In the genomic region with DNA sequence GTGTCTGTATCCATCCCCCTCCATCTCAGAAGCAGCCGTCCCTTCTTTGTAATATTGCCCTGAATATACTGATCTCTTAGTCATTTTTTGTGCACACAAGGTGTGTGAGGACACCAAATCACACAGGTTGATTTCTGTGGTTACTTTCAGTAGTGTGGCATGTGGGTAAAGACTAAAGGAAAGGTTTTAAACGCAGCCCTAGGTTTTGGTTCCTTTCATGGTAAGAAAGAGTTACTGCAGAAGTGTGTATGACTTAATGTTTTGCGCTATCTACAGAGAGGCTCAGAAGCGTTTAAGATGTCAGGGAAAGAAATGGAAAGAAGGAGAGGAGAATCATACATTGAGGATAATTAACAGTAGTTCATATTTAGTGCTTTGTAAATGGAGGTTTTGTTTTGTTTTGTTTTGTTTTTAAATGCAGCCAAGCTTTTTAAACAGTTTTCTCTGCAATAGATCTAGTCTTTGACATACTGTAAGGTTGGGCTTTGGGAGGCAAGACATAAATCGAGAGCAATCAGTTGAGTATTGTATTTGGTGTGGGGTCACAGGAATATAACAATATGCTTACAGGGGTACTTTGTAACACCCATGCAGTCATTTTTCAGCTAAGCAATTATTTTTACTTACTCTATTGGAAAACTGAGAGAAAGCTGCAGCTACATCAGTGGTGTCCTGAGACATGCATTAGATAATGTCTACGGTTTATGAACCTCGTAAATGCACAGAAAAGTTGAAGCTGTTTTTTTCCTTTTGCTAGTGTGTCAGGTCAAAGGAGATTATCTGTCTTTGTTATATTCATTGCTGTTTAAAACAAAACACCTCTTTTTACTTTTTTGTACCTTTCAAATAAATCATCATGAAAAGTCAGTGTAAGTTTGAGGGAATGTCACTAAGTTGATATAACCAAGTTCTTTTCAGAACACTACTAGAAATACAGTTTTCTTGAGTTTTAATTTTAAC, we compare ENCODE assay signal across 8 cellular contexts. TPM values are rescaled to one million over a fixed set of nuclear protein-coding genes. Genes with fewer than 3 reads are reported as not detected.
DNase-seq lines count a peak whose midpoint lies in the region; ATAC-seq, FAIRE-seq and TF ChIP-seq lines count a peak whose summit lies in the region.

No MANE protein-coding gene starts in this region.

- peaks cover 6% of the 10 kb centered on the region for H3K27me3 ChIP-seq in CD8-positive, alpha-beta memory T cell (ENCODE audit: insufficient read depth, low read length, poor library complexity, severe bottlenecking)
- H3K27me3 ChIP-seq in GM12878 (replicated peaks in 1 of 2; ENCODE audit: control insufficient read depth in 2 of 2, insufficient read depth in 2 of 2, low read length in 1 of 2) (no peaks in the 10 kb centered on the region; a peak in 1 of 4 replicates), neural cell (ENCODE audit: insufficient read depth, low read depth, low read length) (no peaks in the 10 kb centered on the region)

- H3K9me2 ChIP-seq in neural cell (ENCODE audit: insufficient read depth, low read length), result no peaks in the 10 kb centered on the region

- H3K27me3 Mint-ChIP-seq in CD8-positive, alpha-beta memory T cell, result peaks cover 17 to 58% of the 10 kb centered on the region in 2 donors

- intact Hi-C loops in GM12878 (cut with micrococcal nuclease; ENCODE audit: unreplicated experiment), result loop anchor here (5.0 kb wide), 1 partner anchor 218 kb away; no protein-coding TSS in a partner anchor

- peaks cover 15% of the 10 kb centered on the region for H3K4me1 ChIP-seq in CD8-positive, alpha-beta memory T cell (ENCODE audit: insufficient read depth, low read length)
- no peaks in the 10 kb centered on the region for H3K4me1 ChIP-seq in GM12878 (ENCODE audit: control insufficient read depth, insufficient read depth, low read length)

- TF ChIP-seq CTCF in GM12878 (IDR thresholded peaks at IDR 0.05 in 2 of 3, conservative IDR thresholded peaks at IDR 0.05 in 1 of 3; ENCODE audit: control insufficient read depth in 2 of 3, extremely low read depth in 1 of 3, insufficient read depth in 1 of 3, low read depth in 3 of 3, low read length in 3 of 3) (no peak), neural cell (IDR thresholded peaks at IDR 0.05; ENCODE audit: poor library complexity, severe bottlenecking) (no peak)

- POLR2A ChIA-PET in CD8-positive, alpha-beta memory T cell (lab: Charles Lee), result no interaction called here
- POLR2A ChIA-PET in GM12878 (lab: Charles Lee), result no interaction called here

- H3K9me3 Mint-ChIP-seq in CD8-positive, alpha-beta memory T cell, result peaks cover 0 to 7% (median 0%) of the 10 kb centered on the region in 5 donors

- RAD21 ChIA-PET in GM12878 (lab: Charles Lee; ENCODE audit: unreplicated experiment), result no interaction called here

- in situ Hi-C loops in GM12878 (cut with MboI), result no loop called here

- TF ChIP-seq RAD21 in GM12878 (IDR thresholded peaks at IDR 0.05; ENCODE audit: insufficient read depth, low read depth, low read length) (no peak), neural cell (conservative IDR thresholded peaks at IDR 0.05) (no peak)

- WGBS in GM12878 (ENCODE audit: insufficient coverage, insufficient replicate concordance, low lambda C conversion rate, missing lambda C conversion rate), result 51% methylated on average over 7 of the region's 7 CpGs

- no TSS peak for BruUV-seq in GM12878 (replicated peaks; lab: Mats Ljungman, UMichigan)

- no peaks in the 10 kb centered on the region for H3F3A ChIP-seq in neural cell (ENCODE audit: insufficient read depth, low read length, poor library complexity, severe bottlenecking)

- FAIRE-seq in GM12878 (lab: Jason Lieb, UNC) (no peak), urothelium cell line (lab: Jason Lieb, UNC) (no peak)

- H3K9ac ChIP-seq in GM12878 (ENCODE audit: control insufficient read depth, insufficient read depth, low read length) (no peak overlapping the region), neural cell (ENCODE audit: low read length) (peak overlapping the region; percentile 92)

- peak in 1 of 5 donors; percentile 38 for DNase-seq in CD8-positive, alpha-beta memory T cell
- DNase-seq in GM12878 (ENCODE audit: low read depth, low spot score), result no peak
- DNase-seq in urothelium cell line (ENCODE audit: low spot score), result no peak
- no peak for DNase-seq in DMS114 treated with DMSO at 0.1 percent for 48 hours (lab: John Stamatoyannopoulos, UW; ENCODE audit: unreplicated experiment)
- no peak for DNase-seq in NK-92 treated with Interleukin-12 subunit alpha and Interleukin-12 subunit beta, amount 100 ng/mL, for 24 hours (lab: John Stamatoyannopoulos, UW)

- H3K4me1 Mint-ChIP-seq in CD8-positive, alpha-beta memory T cell, result peaks cover 10 to 29% (median 19%) of the 10 kb centered on the region in 3 donors

- H3K27ac Mint-ChIP-seq in CD8-positive, alpha-beta memory T cell, result peak overlapping the region in 3 of 8 donors; percentile 0 to 52 (median 34)

- TF ChIP-seq POLR2A in GM12878 (IDR thresholded peaks at IDR 0.05; ENCODE audit: low read depth, low read length), result no peak

- peak; percentile 30 for ATAC-seq in HG02870 (IDR thresholded peaks at IDR 0.05; ENCODE audit: unreplicated experiment)
- peak; percentile 45 for ATAC-seq in GM12878
- no peak for ATAC-seq in GM19023 (IDR thresholded peaks at IDR 0.05; ENCODE audit: unreplicated experiment)

- peak overlapping the region; percentile 72 to 92 (median 81) for H3K4me3 Mint-ChIP-seq in CD8-positive, alpha-beta memory T cell

- H3K79me2 ChIP-seq in GM12878 (ENCODE audit: control insufficient read depth, insufficient read depth, low read length) (no peaks in the 10 kb centered on the region), neural cell (replicated peaks; ENCODE audit: insufficient read depth, low read length) (peaks cover 59% of the 10 kb centered on the region)

- H3K4me2 ChIP-seq in GM12878 (ENCODE audit: control insufficient read depth, insufficient read depth) (peak overlapping the region; percentile 86), neural cell (ENCODE audit: low read length) (peak overlapping the region; percentile 87)

- peak overlapping the region; percentile 31 for H3K4me3 ChIP-seq in CD8-positive, alpha-beta memory T cell (ENCODE audit: low read length)
- H3K4me3 ChIP-seq in GM12878 (peak overlapping the region; percentile 68; the same call in 1 of the 2 replicates), neural cell (ENCODE audit: low read length) (peak overlapping the region; percentile 86)

- SMC1A ChIA-PET in GM12878 (lab: Charles Lee; ENCODE audit: uncharacterized antibody, unreplicated experiment), result interaction anchor here (1.4 kb wide), 1 partner anchor 21 kb away, joined by 3 read pairs; no protein-coding TSS in a partner anchor

- CTCF ChIA-PET in CD8-positive, alpha-beta memory T cell (lab: Charles Lee), result no interaction called here
- CTCF ChIA-PET in GM12878 (lab: Yijun Ruan, JAX), result interaction anchor here (0.6 to 1.0 kb wide), 2 partner anchors 15 to 834 kb away, joined by 3 read pairs; no protein-coding TSS in a partner anchor

- H4K20me1 ChIP-seq in GM12878 (ENCODE audit: control insufficient read depth, insufficient read depth) (no peaks in the 10 kb centered on the region), neural cell (ENCODE audit: insufficient read depth) (peaks cover 7% of the 10 kb centered on the region)

- H3K36me3 ChIP-seq in CD8-positive, alpha-beta memory T cell (ENCODE audit: insufficient read depth, low read length), result no peaks in the 10 kb centered on the region
- no peaks in the 10 kb centered on the region for H3K36me3 ChIP-seq in GM12878 (ENCODE audit: control insufficient read depth in 2 of 2, insufficient read depth in 2 of 2, low read length in 1 of 2)
- no peaks in the 10 kb centered on the region for H3K36me3 ChIP-seq in neural cell (ENCODE audit: insufficient read depth, low read length)

- H3K27ac ChIP-seq in CD8-positive, alpha-beta memory T cell (ENCODE audit: low read depth, low read length), result no peak overlapping the region
- no peak overlapping the region for H3K27ac ChIP-seq in GM12878 (ENCODE audit: control insufficient read depth, insufficient read depth)
- H3K27ac ChIP-seq in neural cell (ENCODE audit: low read length), result peak overlapping the region; percentile 87

- TF ChIP-seq EP300 in GM12878 (IDR thresholded peaks at IDR 0.05; ENCODE audit: borderline replicate concordance in 1 of 2, control insufficient read depth in 1 of 2, low read depth in 2 of 2, low read length in 2 of 2), result no peak
- no peak for TF ChIP-seq EP300 in neural cell (conservative IDR thresholded peaks at IDR 0.05; ENCODE audit: poor library complexity, severe bottlenecking)

- no peaks in the 10 kb centered on the region for H3K9me3 ChIP-seq in CD8-positive, alpha-beta memory T cell (ENCODE audit: low read length)
- H3K9me3 ChIP-seq in GM12878 (replicated peaks; ENCODE audit: control insufficient read depth, insufficient read depth, low read length) (no peaks in the 10 kb centered on the region), neural cell (ENCODE audit: low read length) (no peaks in the 10 kb centered on the region)

- no peaks in the 10 kb centered on the region for H3K36me3 Mint-ChIP-seq in CD8-positive, alpha-beta memory T cell

- H2AFZ ChIP-seq in GM12878 (ENCODE audit: control insufficient read depth, low read depth, low read length) (no peak overlapping the region), neural cell (ENCODE audit: low read depth, low read length) (no peak overlapping the region)

TF ChIP-seq in GM12878, 131 proteins besides CTCF, POLR2A, EP300 and RAD21 (continues in another document):
- TF ChIP-seq RUNX3 (IDR thresholded peaks at IDR 0.05; ENCODE audit: low read length), result peak; percentile 35

TF ChIP-seq in neural cell, 6 proteins besides CTCF, POLR2A, EP300 and RAD21 (continues in another document):
- no peak for TF ChIP-seq MXI1 (conservative IDR thresholded peaks at IDR 0.05; ENCODE audit: poor library complexity, severe bottlenecking)

RNA-seq across cellular contexts. Expression of a gene that starts 1.9 kb away (rescaled TPM):
- under 1 TPM; 0.20 to 0.24 TPM for total RNA-seq in CD8-positive, alpha-beta memory T cell
- polyA plus RNA-seq in CD8-positive, alpha-beta memory T cell, result 0.14 TPM
- total RNA-seq in GM12878 (2013; cell fraction: nucleolus; rRNA removed), result 1.8 and 2.8 TPM in 2 replicates
- total RNA-seq in GM12878 (2014; rRNA removed) (0.54 and 0.79 TPM in 2 replicates), GM12878 (2014; rRNA removed; fragmentation: Illumina TruSeq; extraction: Trizol) (0.67 and 0.69 TPM in 2 replicates), GM12878 (2021) (0.72 and 1.3 TPM in 2 replicates)
- polyA plus RNA-seq in GM12878 (2011; ENCODE audit: low read depth), result 0.26 TPM
- polyA plus RNA-seq in GM12878 (2011; rRNA removed) (3.6 and 4.3 TPM in 2 replicates), GM12878 (2014; fragmentation: Illumina TruSeq; extraction: Trizol) (0.71 and 0.92 TPM in 2 replicates), GM12878 (2014; fragmentation: Nextera tagmentation; extraction: Ambion mirVana) (under 1 TPM; 0.23 to 0.29 TPM), GM12878 (2014; rRNA removed) (0.42 and 0.47 TPM in 2 replicates), GM12878 (2016; fragmentation: Nextera tagmentation; extraction: Ambion mirVana) (under 1 TPM; 0.25 to 0.37 TPM), neural cell (53.3 and 55.8 TPM in 2 replicates)
- polyA plus RNA-seq in GM12878 (2011; cell fraction: cytosol; rRNA removed), result 2.0 and 2.3 TPM in 2 replicates
- polyA plus RNA-seq in GM12878 (2011; cell fraction: nucleus; rRNA removed), result 4.7 and 5.0 TPM in 2 replicates
- polyA plus RNA-seq in GM12878 (2012), result 0.36 and 0.38 TPM in 2 replicates
- 15.2 and 16.8 TPM in 2 replicates for polyA minus RNA-seq in GM12878 (2011; rRNA and poly(A)+ RNA removed)
- polyA minus RNA-seq in GM12878 (2011; cell fraction: cytosol; rRNA and poly(A)+ RNA removed), result 2.3 and 5.2 TPM in 2 replicates
- 31.8 and 43.0 TPM in 2 replicates for polyA minus RNA-seq in GM12878 (2011; cell fraction: nucleus; rRNA and poly(A)+ RNA removed)
- 139 and 169 TPM in 2 replicates for polyA minus RNA-seq in neural cell

Comparison
In these comparisons a context has a peak if more than half of its experiments do, and no peak if none do; other contexts are left out.
1. H3K4me3 ChIP-seq: peak in every context shown above with its lines; median percentile 86 in neural cell; 68 in GM12878; 31 in CD8-positive, alpha-beta memory T cell.